ENCODE assay signal across 1 cellular context in genomic region chr17:28747046-28747691, GRCh38.
TF ChIP-seq lines count a peak whose summit lies in the region.

No MANE protein-coding gene starts in this region.

TF ChIP-seq in K562, 482 proteins besides CTCF, POLR2A, EP300 and RAD21:
- TF ChIP-seq ZNF146 (CRISPR knock-in tag; IDR thresholded peaks at IDR 0.05; ENCODE audit: unreplicated experiment) (no peak), RBFOX2 (IDR thresholded peaks at IDR 0.05; ENCODE audit: low read depth, low read length) (peak; percentile 51; the same call in 1 of the 2 replicates), RBM22 (IDR thresholded peaks at IDR 0.05; ENCODE audit: low read depth, low read length, poor library complexity, severe bottlenecking) (peak; percentile 8), CEBPB (tag; IDR thresholded peaks at IDR 0.05) (no peak), POLR2G (IDR thresholded peaks at IDR 0.05; ENCODE audit: low read depth, low read length) (peak; percentile 30; the same call in 1 of the 2 replicates)
TF ChIP-seq in K562: peak in this region for 3.
